In the genomic region with DNA sequence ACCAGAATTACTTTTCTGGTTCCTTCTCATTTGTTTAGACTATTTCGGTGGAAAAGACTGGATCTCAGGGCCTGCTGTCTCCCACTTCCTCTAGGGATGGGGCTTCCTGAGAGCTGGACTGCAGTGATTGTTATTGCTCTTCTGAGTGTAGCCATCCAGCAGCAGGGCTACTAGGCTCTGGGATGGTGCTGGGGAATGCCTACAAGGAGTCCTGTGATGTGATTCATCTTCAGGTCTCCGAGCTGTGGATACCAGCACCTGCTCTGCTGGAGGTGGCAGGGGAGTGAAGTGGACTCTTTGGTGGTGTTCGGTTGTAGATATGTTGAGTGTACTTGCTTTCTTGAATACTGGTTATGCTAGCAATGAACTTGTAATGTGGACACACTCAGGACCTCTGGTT, we compare ENCODE assay signal across 1 cellular context.
TF ChIP-seq lines count a peak whose summit lies in the region.

No MANE protein-coding gene starts in this region.

TF ChIP-seq in HepG2, 621 proteins besides CTCF, POLR2A, EP300 and RAD21 (continued from another document):
- TF ChIP-seq, protein P1, sequence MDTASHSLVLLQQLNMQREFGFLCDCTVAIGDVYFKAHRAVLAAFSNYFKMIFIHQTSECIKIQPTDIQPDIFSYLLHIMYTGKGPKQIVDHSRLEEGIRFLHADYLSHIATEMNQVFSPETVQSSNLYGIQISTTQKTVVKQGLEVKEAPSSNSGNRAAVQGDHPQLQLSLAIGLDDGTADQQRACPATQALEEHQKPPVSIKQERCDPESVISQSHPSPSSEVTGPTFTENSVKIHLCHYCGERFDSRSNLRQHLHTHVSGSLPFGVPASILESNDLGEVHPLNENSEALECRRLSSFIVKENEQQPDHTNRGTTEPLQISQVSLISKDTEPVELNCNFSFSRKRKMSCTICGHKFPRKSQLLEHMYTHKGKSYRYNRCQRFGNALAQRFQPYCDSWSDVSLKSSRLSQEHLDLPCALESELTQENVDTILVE (CRISPR knock-in tag; IDR thresholded peaks at IDR 0.05), result no peak
- TF ChIP-seq ZNF670 (CRISPR knock-in tag; IDR thresholded peaks at IDR 0.05; ENCODE audit: borderline replicate concordance) (no peak), ATRX (CRISPR knock-in tag; IDR thresholded peaks at IDR 0.05; ENCODE audit: borderline replicate concordance) (no peak), ZNF329 (CRISPR knock-in tag; IDR thresholded peaks at IDR 0.05; ENCODE audit: low read depth) (no peak), EHMT2 (IDR thresholded peaks at IDR 0.05; ENCODE audit: borderline replicate concordance, low read depth, low read length) (no peak)
- TF ChIP-seq, protein P2, sequence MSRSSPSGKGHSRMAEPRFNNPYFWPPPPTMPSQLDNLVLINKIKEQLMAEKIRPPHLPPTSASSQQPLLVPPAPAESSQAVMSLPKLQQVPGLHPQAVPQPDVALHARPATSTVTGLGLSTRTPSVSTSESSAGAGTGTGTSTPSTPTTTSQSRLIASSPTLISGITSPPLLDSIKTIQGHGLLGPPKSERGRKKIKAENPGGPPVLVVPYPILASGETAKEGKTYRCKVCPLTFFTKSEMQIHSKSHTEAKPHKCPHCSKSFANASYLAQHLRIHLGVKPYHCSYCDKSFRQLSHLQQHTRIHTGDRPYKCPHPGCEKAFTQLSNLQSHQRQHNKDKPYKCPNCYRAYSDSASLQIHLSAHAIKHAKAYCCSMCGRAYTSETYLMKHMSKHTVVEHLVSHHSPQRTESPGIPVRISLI (CRISPR knock-in tag; IDR thresholded peaks at IDR 0.05; ENCODE audit: borderline replicate concordance), result no peak
- TF ChIP-seq, protein P3, sequence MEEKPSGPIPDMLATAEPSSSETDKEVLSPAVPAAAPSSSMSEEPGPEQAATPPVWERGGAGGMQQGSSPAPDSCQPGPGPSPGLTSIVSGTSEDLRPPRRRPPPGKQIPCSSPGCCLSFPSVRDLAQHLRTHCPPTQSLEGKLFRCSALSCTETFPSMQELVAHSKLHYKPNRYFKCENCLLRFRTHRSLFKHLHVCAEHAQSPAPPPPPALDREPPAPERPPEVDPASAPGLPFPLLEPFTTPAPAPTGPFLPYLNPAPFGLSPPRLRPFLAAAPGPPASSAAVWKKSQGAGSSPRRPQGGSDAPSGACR (CRISPR knock-in tag; IDR thresholded peaks at IDR 0.05), result no peak
- TF ChIP-seq, protein P4, sequence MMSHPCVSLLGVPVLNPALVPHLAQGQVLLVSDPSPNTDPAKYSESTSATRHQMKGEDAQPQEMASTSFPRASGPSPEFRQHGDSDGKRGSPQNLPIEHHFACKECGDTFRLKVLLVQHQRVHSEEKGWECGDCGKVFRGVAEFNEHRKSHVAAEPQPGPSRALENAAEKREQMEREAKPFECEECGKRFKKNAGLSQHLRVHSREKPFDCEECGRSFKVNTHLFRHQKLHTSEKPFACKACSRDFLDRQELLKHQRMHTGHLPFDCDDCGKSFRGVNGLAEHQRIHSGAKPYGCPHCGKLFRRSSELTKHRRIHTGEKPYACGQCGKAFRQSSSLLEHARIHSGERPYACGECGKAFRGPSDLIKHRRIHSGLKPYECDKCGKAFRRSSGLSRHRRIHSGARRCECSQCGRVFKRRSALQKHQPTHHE (CRISPR knock-in tag; IDR thresholded peaks at IDR 0.05; ENCODE audit: borderline replicate concordance), result no peak
